In genomic region chr2:28392297-28393114, GRCh38 we compare ENCODE assay signal across 8 cellular contexts. TPM values are rescaled to one million over a fixed set of nuclear protein-coding genes. Genes with fewer than 3 reads are reported as not detected.
DNase-seq lines count a peak whose midpoint lies in the region; ATAC-seq and TF ChIP-seq lines count a peak whose summit lies in the region.

Gene FOSL2, plus strand, starts transcription at chr2:28392858. Its CDS starts 863 bp downstream, at chr2:28393721.

- peak within 1 kb of the TSS; percentile 86 for H3K4me3 Mint-ChIP-seq in activated T-cell treated with anti-CD3 and anti-CD28 coated beads, Interleukin-2, amount 50 U/mL, for 24 hours

- in situ Hi-C loops in KBM-7 (cut with MboI; ENCODE audit: low pct_unique_long_range_greater_than_20kb, low sequenced_read_pairs) = no loop called here

- DNase-seq in DMS153 treated with DMSO at 0.1 percent for 48 hours (lab: John Stamatoyannopoulos, UW; ENCODE audit: unreplicated experiment) (peak; percentile 89), KBM-7 (peak; percentile 96)
- peak; percentile 94 for DNase-seq in activated T-cell treated with anti-CD3 and anti-CD28 coated beads, Interleukin-2, amount 50 U/mL, for 24 hours
- peak; percentile 94 to 95 for DNase-seq in stimulated activated CD8-positive, alpha-beta memory T cell treated with anti-CD3 and anti-CD28 coated beads, Interleukin-7, amount 100 ng/mL, for 4 hours (ENCODE audit: low read depth in 2 of 2)

- H3K4me1 ChIP-seq in esophagus (ENCODE audit: control insufficient read depth in 2 of 2, insufficient read depth in 2 of 2, low read length in 1 of 2) (peaks cover 0 to 4% of the 10 kb centered on the region in 2 donors), muscle layer of colon (ENCODE audit: insufficient read depth, low read length) (peaks cover 13% of the 10 kb centered on the region)

- WGBS in esophagus, 2 donors = 0% methylated on average over 71 to 94 of the region's 94 CpGs

- peaks cover 36% of the 10 kb centered on the region for H3K4me1 Mint-ChIP-seq in activated T-cell treated with anti-CD3 and anti-CD28 coated beads, Interleukin-2, amount 50 U/mL, for 24 hours (ENCODE audit: low read depth)

- peak within 1 kb of the TSS; percentile 98 for H3K27ac Mint-ChIP-seq in activated T-cell treated with anti-CD3 and anti-CD28 coated beads, Interleukin-2, amount 50 U/mL, for 24 hours

- peak; percentile 78 for ATAC-seq in GM21717 (IDR thresholded peaks at IDR 0.05; ENCODE audit: unreplicated experiment)

- peak within 1 kb of the TSS; percentile 92 to 99 for H3K4me3 ChIP-seq in esophagus (ENCODE audit: low read depth in 1 of 2, low read length in 2 of 2)
- peak within 1 kb of the TSS; percentile 89 to 97 for H3K4me3 ChIP-seq in muscle layer of colon (ENCODE audit: low read depth in 1 of 2, low read length in 2 of 2)

- no peaks in the 10 kb centered on the region for H3K9me3 Mint-ChIP-seq in activated T-cell treated with anti-CD3 and anti-CD28 coated beads, Interleukin-2, amount 50 U/mL, for 24 hours

- peak within 1 kb of the TSS; percentile 99 for H3K9ac ChIP-seq in muscle layer of colon (ENCODE audit: low read length)

- H3K36me3 ChIP-seq in esophagus (ENCODE audit: control insufficient read depth in 2 of 2, insufficient read depth in 2 of 2, low read length in 1 of 2) (no peaks in the 10 kb centered on the region), muscle layer of colon (ENCODE audit: insufficient read depth, low read length) (no peaks in the 10 kb centered on the region)

- H3K27ac ChIP-seq in esophagus (ENCODE audit: low read depth in 2 of 2, low read length in 1 of 2) = peak within 1 kb of the TSS; percentile 94
- peak within 1 kb of the TSS; percentile 100 for H3K27ac ChIP-seq in muscle layer of colon (ENCODE audit: low read depth, low read length)

- no peaks in the 10 kb centered on the region for H3K9me3 ChIP-seq in esophagus (ENCODE audit: control insufficient read depth in 2 of 2, insufficient read depth in 1 of 2, low read depth in 1 of 2, low read length in 1 of 2)
- H3K9me3 ChIP-seq in muscle layer of colon (ENCODE audit: low read length) = no peaks in the 10 kb centered on the region

- peaks cover 8% of the 10 kb centered on the region for H3K36me3 Mint-ChIP-seq in activated T-cell treated with anti-CD3 and anti-CD28 coated beads, Interleukin-2, amount 50 U/mL, for 24 hours (ENCODE audit: low read depth)

- H3K27me3 ChIP-seq in esophagus (ENCODE audit: control insufficient read depth in 1 of 2, insufficient read depth in 2 of 2, low read length in 2 of 2) (no peaks in the 10 kb centered on the region), muscle layer of colon (ENCODE audit: control insufficient read depth in 1 of 2, insufficient read depth in 2 of 2, low read length in 2 of 2) (no peaks in the 10 kb centered on the region)

- no peaks in the 10 kb centered on the region for H3K27me3 Mint-ChIP-seq in activated T-cell treated with anti-CD3 and anti-CD28 coated beads, Interleukin-2, amount 50 U/mL, for 24 hours

TF ChIP-seq in PFSK-1, 5 proteins besides CTCF, POLR2A, EP300 and RAD21:
- TF ChIP-seq SIN3A (IDR thresholded peaks at IDR 0.05; ENCODE audit: borderline replicate concordance, insufficient read depth, low read length) (peak; percentile 67; the same call in 1 of the 2 replicates), POLR2AphosphoS5 (IDR thresholded peaks at IDR 0.05; ENCODE audit: low read depth, low read length) (peak; percentile 69; the same call in 1 of the 2 replicates), FOXP2 (optimal IDR thresholded peaks at IDR 0.05; ENCODE audit: borderline replicate concordance, extremely low read depth, extremely low read length, insufficient read depth) (peak; percentile 81), REST (IDR thresholded peaks at IDR 0.05; ENCODE audit: insufficient read depth in 1 of 2, low read depth in 2 of 2, low read length in 2 of 2) (0 out of 4 replicates have a peak, but pooled peaks of 1 of the 2 experiments have one; percentile 13), TAF1 (IDR thresholded peaks at IDR 0.05; ENCODE audit: borderline replicate concordance, insufficient read depth, low read length) (peak; percentile 61; the same call in 1 of the 2 replicates)
TF ChIP-seq in PFSK-1: peak in this region for 5.

RNA-seq across cellular contexts. Expression of gene FOSL2, which starts in this region (rescaled TPM):
- polyA plus RNA-seq in PFSK-1 (2012; ENCODE audit: insufficient read length, low read depth) = 20.8 TPM
- 10 to 100 TPM; 53.2 to 60.0 TPM for polyA plus RNA-seq in esophagus

Comparison
In these comparisons a context has a peak if more than half of its experiments do, and no peak if none do; other contexts are left out.
1. Peak in every context shown above with its lines: DNase-seq, ATAC-seq, H3K4me3 ChIP-seq and H3K27ac ChIP-seq.